Comparison of ENCODE assay signal across 14 cellular contexts in the genomic region with DNA sequence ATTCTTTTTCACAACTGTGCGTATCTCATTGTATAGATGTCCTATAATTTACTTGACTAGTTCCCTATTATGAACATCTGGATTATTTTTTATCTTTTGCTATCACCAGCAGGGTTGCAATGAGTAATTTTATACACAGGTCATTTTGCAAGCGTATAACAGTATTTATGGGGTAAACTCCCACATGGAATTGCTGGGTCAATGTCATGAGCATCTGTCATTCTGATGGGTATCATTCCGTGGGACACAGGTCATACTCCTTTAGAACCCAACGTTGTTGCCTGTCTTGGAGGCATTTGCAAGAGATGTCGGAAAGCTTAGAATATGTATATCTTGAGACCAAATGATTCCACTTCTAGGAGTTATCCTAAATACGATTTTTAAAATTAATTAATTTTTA. TPM values are rescaled to one million over a fixed set of nuclear protein-coding genes. Genes with fewer than 3 reads are reported as not detected.
DNase-seq lines count a peak whose midpoint lies in the region; ATAC-seq, FAIRE-seq and TF ChIP-seq lines count a peak whose summit lies in the region.
"Had no signal": no experiment of that assay in that cellular context is flagged by ENCODE, and none has a peak within 500 bp of the region (broad histone marks: within the 10 kb centered on the region; RNA-seq: fewer than 3 reads in every experiment).

No MANE protein-coding gene starts in this region.

- no TSS peak for BruUV-seq in Calu3 (replicated peaks; lab: Mats Ljungman, UMichigan)

- TF ChIP-seq EP300 in A549 (IDR thresholded peaks at IDR 0.05): no peak

- no peak for TF ChIP-seq POLR2A in A549 (IDR thresholded peaks at IDR 0.05; ENCODE audit: low read length)

- peak overlapping the region; percentile 58 for H3K27ac Mint-ChIP-seq in Calu3 (ENCODE audit: unreplicated experiment)

- CTCF ChIA-PET in A549 (lab: Yijun Ruan, JAX) (interaction anchor here (1.0 to 3.5 kb wide), 5 partner anchors 11 to 271 kb away, joined by 3 to 31 read pairs (median 17); partner anchors contain the start of gene BHLHE40), Calu3 (lab: Charles Lee) (interaction anchor here (0.5 kb wide), 1 partner anchor 32 kb away, joined by 6 read pairs; no protein-coding TSS in a partner anchor)

- no peaks in the 10 kb centered on the region for H3K27me3 ChIP-seq in psoas muscle (ENCODE audit: insufficient read depth in 3 of 3, low read length in 2 of 3)

- peaks cover under 1% of the 10 kb centered on the region for H3K36me3 Mint-ChIP-seq in Calu3 (ENCODE audit: insufficient read depth, unreplicated experiment)
- H3K36me3 Mint-ChIP-seq: CD14-positive monocyte; CD8-positive, alpha-beta memory T cell had no signal

- no peak for TF ChIP-seq CTCF in A549 (IDR thresholded peaks at IDR 0.05)
- no peak for TF ChIP-seq CTCF in Calu3 (IDR thresholded peaks at IDR 0.05; ENCODE audit: unreplicated experiment)
- TF ChIP-seq CTCF in psoas muscle (IDR thresholded peaks at IDR 0.05): no peak

- TF ChIP-seq RAD21 in A549 (conservative IDR thresholded peaks at IDR 0.05 in 1 of 2, IDR thresholded peaks at IDR 0.05 in 1 of 2): no peak

- H3K27ac ChIP-seq in A549: peak overlapping the region; percentile 83 to 91
- H3K27ac ChIP-seq in psoas muscle: peak overlapping the region; percentile 91

- no peak overlapping the region for H3K4me2 ChIP-seq in A549

- POLR2A ChIA-PET in A549 (lab: Yijun Ruan, JAX): no interaction called here

- WGBS in A549 (ENCODE audit: missing lambda C conversion rate): 83% methylated on average over 6 of the region's 6 CpGs
- WGBS in psoas muscle, 3 donors: 78 to 89% (median 82%) methylated on average over 6 of the region's 6 CpGs

- no peak overlapping the region for H3K4me3 Mint-ChIP-seq in Calu3 (ENCODE audit: low read depth, unreplicated experiment)
- H3K4me3 Mint-ChIP-seq: CD14-positive monocyte had no signal

- no peak for ATAC-seq in A549
- no peak for ATAC-seq in psoas muscle
- ATAC-seq in GM18511 (IDR thresholded peaks at IDR 0.05; ENCODE audit: unreplicated experiment): no peak
- ATAC-seq: HCT116 had no signal

- DNase-seq in A549 (ENCODE audit: low read depth in 1 of 2, low spot score in 1 of 2): no peak
- no peak for DNase-seq in Calu3
- peak; percentile 51 for DNase-seq in amniotic epithelial cell (ENCODE audit: low read depth)
- no peak for DNase-seq in psoas muscle
- no peak for DNase-seq in dedifferentiated amniotic fluid mesenchymal stem cell (ENCODE audit: extremely low spot score)
- no peak for DNase-seq in retina
- DNase-seq: Caco-2; CD8-positive, alpha-beta memory T cell; DMS53; GF-D8 had no signal

- no peaks in the 10 kb centered on the region for H3K9me3 Mint-ChIP-seq in Calu3 (ENCODE audit: low read depth, unreplicated experiment)
- H3K9me3 Mint-ChIP-seq: CD14-positive monocyte; CD8-positive, alpha-beta memory T cell had no signal

- H3K4me3 ChIP-seq in A549 (no peak overlapping the region), psoas muscle (no peak overlapping the region)

- intact Hi-C loops in Calu3 (cut with micrococcal nuclease; ENCODE audit: unreplicated experiment): no loop called here
- intact Hi-C loops in psoas muscle (cut with DNase I): no loop called here

- peaks cover 26% of the 10 kb centered on the region for H3K4me1 Mint-ChIP-seq in Calu3 (ENCODE audit: low read depth, unreplicated experiment)

- peaks cover 77% of the 10 kb centered on the region for H3K4me1 ChIP-seq in A549
- peaks cover 51% of the 10 kb centered on the region for H3K4me1 ChIP-seq in psoas muscle

- H3K9me3 ChIP-seq in A549: no peaks in the 10 kb centered on the region
- H3K9me3 ChIP-seq in psoas muscle: no peaks in the 10 kb centered on the region
- H3K9me3 ChIP-seq: Caco-2 had no signal

- no peaks in the 10 kb centered on the region for H3K36me3 ChIP-seq in psoas muscle (ENCODE audit: insufficient read depth in 1 of 2, low read depth in 1 of 2)

- no peaks in the 10 kb centered on the region for H3K27me3 Mint-ChIP-seq in Calu3 (ENCODE audit: unreplicated experiment)

- FAIRE-seq in A549 (lab: Jason Lieb, UNC): no peak
- FAIRE-seq: A204.1 had no signal

TF ChIP-seq in A549, 52 proteins besides CTCF, POLR2A, EP300 and RAD21:
- TF ChIP-seq RNF2 (IDR thresholded peaks at IDR 0.05; ENCODE audit: borderline replicate concordance, low read depth) (no peak), HOXB13 (CRISPR knock-in tag; IDR thresholded peaks at IDR 0.05; ENCODE audit: low read depth) (no peak), CHD4 (IDR thresholded peaks at IDR 0.05; ENCODE audit: borderline replicate concordance) (no peak), BHLHE40 (IDR thresholded peaks at IDR 0.05; ENCODE audit: low read depth, low read length) (no peak), FOSB (CRISPR knock-in tag; IDR thresholded peaks at IDR 0.05) (no peak), MAFK (IDR thresholded peaks at IDR 0.05; ENCODE audit: partially characterized antibody) (no peak)
TF ChIP-seq in A549: peak in this region for 0.

RNA-seq across cellular contexts. Expression of gene BHLHE40, which starts 12.9 kb away (rescaled TPM):
- polyA plus RNA-seq in A549 (2011; rRNA removed): 160 and 171 TPM in 2 replicates
- 90.0 and 114 TPM in 2 replicates for polyA plus RNA-seq in A549 (2012; cell fraction: cytosol; rRNA removed)
- polyA plus RNA-seq in A549 (2012; cell fraction: nucleus; rRNA removed): 210 and 265 TPM in 2 replicates
- polyA plus RNA-seq in A549 (2017; fragmentation: RNase III; extraction: RNeasy Plus Mini Kit Qiagen cat#74134 plus additional on column Dnase treatment): 65.7 to 105 TPM (median 102 TPM) in 3 replicates
- 221 and 248 TPM in 2 replicates for polyA minus RNA-seq in A549 (2011; rRNA and poly(A)+ RNA removed)
- total RNA-seq in Calu3 (2022): 62.2 and 71.9 TPM in 2 replicates
- total RNA-seq in psoas muscle: 100 to 1,000 TPM in 1 of 4 donors, 10 to 100 TPM in 3; 22.7 to 143 (median 77.0) TPM
- polyA plus RNA-seq in psoas muscle: 10 to 100 TPM; 16.7 to 65.1 (median 33.5) TPM
